In genomic region chr20:380763-381580, GRCh38 we compare ENCODE assay signal across 8 cellular contexts. TPM values are rescaled to one million over a fixed set of nuclear protein-coding genes. Genes with fewer than 3 reads are reported as not detected.
DNase-seq lines count a peak whose midpoint lies in the region; ATAC-seq and TF ChIP-seq lines count a peak whose summit lies in the region.

No MANE protein-coding gene starts in this region.

- H3K4me1 ChIP-seq in NT2/D1 (ENCODE audit: insufficient read depth, insufficient read length) (peaks cover 1% of the 10 kb centered on the region), esophagus squamous epithelium (peaks cover 0 to 55% (median 12%) of the 10 kb centered on the region in 3 donors), suprapubic skin (peaks cover 18% of the 10 kb centered on the region)

- H3K27me3 ChIP-seq in NT2/D1 (ENCODE audit: insufficient read depth, insufficient read length) = peaks cover 12% of the 10 kb centered on the region
- no peaks in the 10 kb centered on the region for H3K27me3 ChIP-seq in esophagus squamous epithelium
- peaks cover 18% of the 10 kb centered on the region for H3K27me3 ChIP-seq in neural cell (ENCODE audit: insufficient read depth, low read depth, low read length)
- no peaks in the 10 kb centered on the region for H3K27me3 ChIP-seq in suprapubic skin

- ATAC-seq in GM18873 (IDR thresholded peaks at IDR 0.05; ENCODE audit: low FRiP score, unreplicated experiment) (peak; percentile 37), HG03108 (IDR thresholded peaks at IDR 0.05; ENCODE audit: unreplicated experiment) (peak; percentile 56)

- no peak for TF ChIP-seq RAD21 in neural cell (conservative IDR thresholded peaks at IDR 0.05)

- 0 out of 2 replicates have a peak, but pooled peaks have one; percentile 6 for TF ChIP-seq CTCF in AG10803 (conservative IDR thresholded peaks at IDR 0.05; ENCODE audit: low read length)
- no peak for TF ChIP-seq CTCF in esophagus squamous epithelium (IDR thresholded peaks at IDR 0.05)
- TF ChIP-seq CTCF in neural cell (IDR thresholded peaks at IDR 0.05; ENCODE audit: poor library complexity, severe bottlenecking) = peak; percentile 10
- TF ChIP-seq CTCF in suprapubic skin (IDR thresholded peaks at IDR 0.05) = no peak

- H3F3A ChIP-seq in neural cell (ENCODE audit: insufficient read depth, low read length, poor library complexity, severe bottlenecking) = no peaks in the 10 kb centered on the region

- H3K27ac ChIP-seq in esophagus squamous epithelium = peak overlapping the region; percentile 78 to 85 (median 81)
- no peak overlapping the region for H3K27ac ChIP-seq in neural cell (ENCODE audit: low read length)
- peak overlapping the region; percentile 61 for H3K27ac ChIP-seq in suprapubic skin

- DNase-seq in AG10803 (ENCODE audit: low read depth) (peak; percentile 86), NT2/D1 (ENCODE audit: low read depth, low spot score) (peak; percentile 33), activated T-cell treated with anti-CD3 and anti-CD28 coated beads for 48 hours (ENCODE audit: low read depth) (peak; percentile 73), esophagus squamous epithelium (lab: John Stamatoyannopoulos, UW) (no peak), suprapubic skin (ENCODE audit: low spot score in 2 of 2) (no peak)

- H3K79me2 ChIP-seq in neural cell (replicated peaks; ENCODE audit: insufficient read depth, low read length) = no peaks in the 10 kb centered on the region

- H3K9ac ChIP-seq in NT2/D1 (ENCODE audit: insufficient read length, low read depth) (peak overlapping the region; percentile 56), neural cell (ENCODE audit: low read length) (peak overlapping the region; percentile 55)

- no peak for TF ChIP-seq EP300 in neural cell (conservative IDR thresholded peaks at IDR 0.05; ENCODE audit: poor library complexity, severe bottlenecking)
- TF ChIP-seq EP300 in suprapubic skin (IDR thresholded peaks at IDR 0.05) = no peak

- H3K9me2 ChIP-seq in neural cell (ENCODE audit: insufficient read depth, low read length) = no peaks in the 10 kb centered on the region

- TF ChIP-seq POLR2A in esophagus squamous epithelium (IDR thresholded peaks at IDR 0.05) = peak in 1 of 4 donors; percentile 28
- TF ChIP-seq POLR2A in suprapubic skin (IDR thresholded peaks at IDR 0.05) = no peak

- H3K9me3 ChIP-seq in NT2/D1 (ENCODE audit: insufficient read depth, low read length) = no peaks in the 10 kb centered on the region
- H3K9me3 ChIP-seq in esophagus squamous epithelium = no peaks in the 10 kb centered on the region
- no peaks in the 10 kb centered on the region for H3K9me3 ChIP-seq in neural cell (ENCODE audit: low read length)
- no peaks in the 10 kb centered on the region for H3K9me3 ChIP-seq in suprapubic skin

- H2AFZ ChIP-seq in neural cell (ENCODE audit: low read depth, low read length) = no peak overlapping the region

- H4K20me1 ChIP-seq in neural cell (ENCODE audit: insufficient read depth) = no peaks in the 10 kb centered on the region

- WGBS in esophagus squamous epithelium, 2 donors = 0% methylated on average over 18 to 28 of the region's 93 CpGs
- under 1% methylated on average over 39 of the region's 93 CpGs for WGBS in suprapubic skin

- no peak overlapping the region for H3K4me2 ChIP-seq in neural cell (ENCODE audit: low read length)

- H3K4me3 ChIP-seq in AG10803 (ENCODE audit: low read length) = peak overlapping the region; percentile 82
- peak overlapping the region; percentile 60 for H3K4me3 ChIP-seq in NT2/D1 (ENCODE audit: insufficient read length, low read depth)
- peak overlapping the region; percentile 68 to 85 (median 76) for H3K4me3 ChIP-seq in esophagus squamous epithelium
- peak overlapping the region; percentile 66 for H3K4me3 ChIP-seq in neural cell (ENCODE audit: low read length)
- peak overlapping the region; percentile 81 for H3K4me3 ChIP-seq in suprapubic skin

- intact Hi-C loops in esophagus squamous epithelium (cut with DNase I) = no loop called here

- H3K36me3 ChIP-seq in NT2/D1 (ENCODE audit: insufficient read depth, insufficient read length, low read length) (no peaks in the 10 kb centered on the region), esophagus squamous epithelium (no peaks in the 10 kb centered on the region), neural cell (ENCODE audit: insufficient read depth, low read length) (no peaks in the 10 kb centered on the region), suprapubic skin (no peaks in the 10 kb centered on the region)

TF ChIP-seq in neural cell, 6 proteins besides CTCF, POLR2A, EP300 and RAD21:
- TF ChIP-seq POLR2AphosphoS5 (IDR thresholded peaks at IDR 0.05) (peak; percentile 22), EZH2 (IDR thresholded peaks at IDR 0.05; ENCODE audit: borderline replicate concordance, insufficient read depth, low read length, poor library complexity, severe bottlenecking) (no peak), MXI1 (conservative IDR thresholded peaks at IDR 0.05; ENCODE audit: poor library complexity, severe bottlenecking) (peak; percentile 35)

RNA-seq across cellular contexts. Expression of gene TRIB3, which starts 0.4 kb away (rescaled TPM):
- total RNA-seq in esophagus squamous epithelium (10 to 100 TPM in 3 of 4 donors, 1 to 10 TPM in 1; 6.5 to 22.0 (median 11.9) TPM), suprapubic skin (10 to 100 TPM; 14.3 to 30.7 (median 28.0) TPM)
- 6.0 and 6.8 TPM in 2 replicates for polyA plus RNA-seq in neural cell
- 9.0 and 9.7 TPM in 2 replicates for polyA minus RNA-seq in neural cell

RNA-seq across cellular contexts. Expression of gene RBCK1, which starts 27.1 kb away (rescaled TPM):
- total RNA-seq in esophagus squamous epithelium (10 to 100 TPM; 46.9 to 79.8 (median 63.2) TPM), suprapubic skin (10 to 100 TPM; 63.6 to 85.3 (median 78.5) TPM)
- polyA plus RNA-seq in neural cell = 38.4 and 60.2 TPM in 2 replicates
- 23.1 and 23.2 TPM in 2 replicates for polyA minus RNA-seq in neural cell

RNA-seq across cellular contexts. Expression of gene NRSN2, which starts 34.1 kb away (rescaled TPM):
- 10 to 100 TPM in 1 of 4 donors, 1 to 10 TPM in 3; 3.7 to 13.8 (median 7.2) TPM for total RNA-seq in esophagus squamous epithelium
- polyA plus RNA-seq in neural cell = 19.6 and 43.1 TPM in 2 replicates
- 29.2 and 30.7 TPM in 2 replicates for polyA minus RNA-seq in neural cell
- total RNA-seq in suprapubic skin = 10 to 100 TPM in 3 of 4 donors, 1 to 10 TPM in 1; 8.1 to 11.4 (median 10.9) TPM

RNA-seq across cellular contexts. Expression of gene SOX12, which starts 55.6 kb away (rescaled TPM):
- total RNA-seq in esophagus squamous epithelium (1 to 10 TPM; 2.1 to 3.8 (median 3.3) TPM), suprapubic skin (1 to 10 TPM; 5.4 to 6.5 (median 5.9) TPM)
- polyA plus RNA-seq in neural cell = 6.8 and 9.6 TPM in 2 replicates
- 12.5 and 13.4 TPM in 2 replicates for polyA minus RNA-seq in neural cell

Comparison
In these comparisons a context has a peak if more than half of its experiments do, and no peak if none do; other contexts are left out.
1. DNase-seq: peak in AG10803 (single experiment), NT2/D1 (single experiment) and activated T-cell treated with anti-CD3 and anti-CD28 coated beads for 48 hours (single experiment); none in esophagus squamous epithelium (single experiment) and suprapubic skin (0 of 2).
2. CTCF ChIP-seq: peak in AG10803 (single experiment) and neural cell (single experiment); none in esophagus squamous epithelium (0 of 6) and suprapubic skin (0 of 2).
3. Peak in every context shown above with its lines, with median percentiles within 50 percentile points of each other: H3K4me3 ChIP-seq.